8 cellular contexts compared by ENCODE assay signal in genomic region chr2:200306969-200307811, GRCh38. TPM values are rescaled to one million over a fixed set of nuclear protein-coding genes. Genes with fewer than 3 reads are reported as not detected.
DNase-seq lines count a peak whose midpoint lies in the region; ATAC-seq, FAIRE-seq and TF ChIP-seq lines count a peak whose summit lies in the region.

No MANE protein-coding gene starts in this region.

- H3K27ac Mint-ChIP-seq in activated naive CD4-positive, alpha-beta T cell treated with anti-CD3 and anti-CD28 coated beads, Interleukin-2, amount 10 ng/mL, durations not matched to agents 7 days and 5 days = peak overlapping the region; percentile 64
- H3K27ac Mint-ChIP-seq in osteocyte (ENCODE audit: unreplicated experiment) = peak overlapping the region; percentile 77

- H3K79me2 ChIP-seq in ACC112 (ENCODE audit: control insufficient read depth, insufficient read depth, low read length, unreplicated experiment) (peaks cover 55% of the 10 kb centered on the region), PC-3 (ENCODE audit: low read length) (peaks cover 82% of the 10 kb centered on the region)

- H3K27ac ChIP-seq in ACC112 (ENCODE audit: low read depth, low read length) (peak overlapping the region; percentile 59), PC-3 (ENCODE audit: low read length) (peak overlapping the region; percentile 53)

- no peak for TF ChIP-seq CTCF in PC-3 (conservative IDR thresholded peaks at IDR 0.05; ENCODE audit: low read depth, low read length)
- TF ChIP-seq CTCF in osteocyte (IDR thresholded peaks at IDR 0.05) = no peak

- POLR2A ChIA-PET in PC-3 (lab: Charles Lee; ENCODE audit: unreplicated experiment) = interaction anchor here (0.5 to 0.7 kb wide), 3 partner anchors 66 to 217 kb away, joined by 3 to 4 read pairs (median 3); no protein-coding TSS in a partner anchor

- H3K36me3 ChIP-seq in ACC112 (ENCODE audit: insufficient read depth, low read length) (no peaks in the 10 kb centered on the region), PC-3 (ENCODE audit: low read depth, low read length) (no peaks in the 10 kb centered on the region)

- peak overlapping the region; percentile 79 for H3K4me3 Mint-ChIP-seq in activated naive CD4-positive, alpha-beta T cell treated with anti-CD3 and anti-CD28 coated beads, Interleukin-2, amount 10 ng/mL, durations not matched to agents 7 days and 5 days
- H3K4me3 Mint-ChIP-seq in osteocyte (ENCODE audit: unreplicated experiment) = peak overlapping the region; percentile 81

- H3K4me2 ChIP-seq in PC-3 (ENCODE audit: low read length) = peak overlapping the region; percentile 89

- H3K9me3 Mint-ChIP-seq in activated naive CD4-positive, alpha-beta T cell treated with anti-CD3 and anti-CD28 coated beads, Interleukin-2, amount 10 ng/mL, durations not matched to agents 7 days and 5 days = no peaks in the 10 kb centered on the region
- H3K9me3 Mint-ChIP-seq in osteocyte (ENCODE audit: unreplicated experiment) = no peaks in the 10 kb centered on the region

- DNase-seq in GM18507 (ENCODE audit: extremely low spot score, insufficient read length, low read depth) (peak; percentile 28), PC-3 (peak; percentile 46), glomerular visceral epithelial cell (ENCODE audit: extremely low spot score) (peak; percentile 66), osteocyte (ENCODE audit: extremely low spot score, unreplicated experiment) (peak; percentile 84), NCI-H187 treated with DMSO at 0.1 percent for 48 hours (lab: John Stamatoyannopoulos, UW) (no peak)
- DNase-seq in activated naive CD4-positive, alpha-beta T cell treated with anti-CD3 and anti-CD28 coated beads, Interleukin-2, amount 10 ng/mL, durations not matched to agents 7 days and 5 days = peak; percentile 57

- no peaks in the 10 kb centered on the region for H3K9me2 ChIP-seq in PC-3 (replicated peaks; ENCODE audit: low read length)

- peak overlapping the region; percentile 96 for H3K4me3 ChIP-seq in ACC112 (ENCODE audit: low read depth, low read length)
- H3K4me3 ChIP-seq in PC-3 (ENCODE audit: low read length) = peak overlapping the region; percentile 85

- no TSS peak for BruUV-seq in PC-3 (replicated peaks; lab: Mats Ljungman, UMichigan)

- intact Hi-C loops in PC-3 (cut with micrococcal nuclease) = loop anchor here (1.0 to 5.0 kb wide), 4 partner anchors 14 to 327 kb away; no protein-coding TSS in a partner anchor

- peaks cover 45% of the 10 kb centered on the region for H4K20me1 ChIP-seq in PC-3 (ENCODE audit: low read length)

- H3K36me3 Mint-ChIP-seq in activated naive CD4-positive, alpha-beta T cell treated with anti-CD3 and anti-CD28 coated beads, Interleukin-2, amount 10 ng/mL, durations not matched to agents 7 days and 5 days = peaks cover 2% of the 10 kb centered on the region
- H3K36me3 Mint-ChIP-seq in osteocyte (ENCODE audit: unreplicated experiment) = no peaks in the 10 kb centered on the region

- peak; percentile 29 for FAIRE-seq in GM18507 (lab: Jason Lieb, UNC)

- ATAC-seq in HG02870 (IDR thresholded peaks at IDR 0.05; ENCODE audit: unreplicated experiment) = peak; percentile 41
- ATAC-seq in PC-3 = peak; percentile 25

- peaks cover 27% of the 10 kb centered on the region for H3K27me3 Mint-ChIP-seq in activated naive CD4-positive, alpha-beta T cell treated with anti-CD3 and anti-CD28 coated beads, Interleukin-2, amount 10 ng/mL, durations not matched to agents 7 days and 5 days
- H3K27me3 Mint-ChIP-seq in osteocyte (ENCODE audit: unreplicated experiment) = no peaks in the 10 kb centered on the region

- H3K4me1 Mint-ChIP-seq in activated naive CD4-positive, alpha-beta T cell treated with anti-CD3 and anti-CD28 coated beads, Interleukin-2, amount 10 ng/mL, durations not matched to agents 7 days and 5 days = peaks cover 22% of the 10 kb centered on the region
- peaks cover 50% of the 10 kb centered on the region for H3K4me1 Mint-ChIP-seq in osteocyte (ENCODE audit: unreplicated experiment)

- H3K27me3 ChIP-seq in ACC112 (ENCODE audit: insufficient read depth, low read length) (no peaks in the 10 kb centered on the region), PC-3 (ENCODE audit: low read length) (no peaks in the 10 kb centered on the region)

- H3F3A ChIP-seq in PC-3 (ENCODE audit: low read length, unreplicated experiment) = peaks cover 14% of the 10 kb centered on the region

- H2AFZ ChIP-seq in ACC112 (ENCODE audit: low read length, unreplicated experiment) (peak overlapping the region; percentile 78), PC-3 (ENCODE audit: low read length) (no peak overlapping the region)

- H3K4me1 ChIP-seq in ACC112 (ENCODE audit: control insufficient read depth, insufficient read depth, low read length, unreplicated experiment) (peaks cover 48% of the 10 kb centered on the region), PC-3 (ENCODE audit: insufficient read depth, low read length) (peaks cover 67% of the 10 kb centered on the region)

- H3K9me3 ChIP-seq in PC-3 (ENCODE audit: low read length) = no peaks in the 10 kb centered on the region

- CTCF ChIA-PET in PC-3 (lab: Charles Lee) = no interaction called here
- CTCF ChIA-PET in activated naive CD4-positive, alpha-beta T cell treated with anti-CD3 and anti-CD28 coated beads, Interleukin-2, amount 10 ng/mL, durations not matched to agents 7 days and 5 days (lab: Charles Lee) = interaction anchor here (0.8 to 1.6 kb wide), 3 partner anchors 65 to 177 kb away, joined by 3 to 6 read pairs (median 5); no protein-coding TSS in a partner anchor

- H3K9ac ChIP-seq in PC-3 (ENCODE audit: low read length) = peak overlapping the region; percentile 80

RNA-seq across cellular contexts. Expression of gene SPATS2L, which starts 0.7 kb away (rescaled TPM):
- total RNA-seq in PC-3 (2014; rRNA removed) (144 and 174 TPM in 2 replicates), osteocyte (152 and 155 TPM in 2 replicates)
